ENCODE assay signal across 7 cellular contexts in the genomic region with DNA sequence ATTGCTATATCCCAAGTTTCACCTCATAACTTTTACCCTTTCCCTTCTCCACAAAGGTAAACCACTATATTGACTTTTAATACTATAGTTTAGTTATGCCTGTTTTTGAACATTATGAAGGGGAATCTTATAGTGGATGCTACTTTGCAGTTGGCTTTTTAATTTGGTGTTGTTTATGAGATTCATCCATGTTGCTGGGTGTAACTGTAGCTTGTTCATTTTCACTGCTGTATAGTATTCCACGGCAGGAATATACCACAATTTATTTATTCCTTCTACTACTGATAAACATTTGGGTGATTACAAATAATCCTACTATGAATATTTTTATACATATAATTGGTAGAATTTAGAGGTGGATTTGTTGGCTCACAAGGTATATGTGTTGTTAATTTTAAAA.
"Had no signal": no experiment of that assay in that cellular context is flagged by ENCODE, and none has a peak within 500 bp of the region (broad histone marks: within the 10 kb centered on the region; RNA-seq: fewer than 3 reads in every experiment).

No MANE protein-coding gene starts in this region.

- H3K4me2 ChIP-seq: KMS-11 had no signal

- ATAC-seq: HepG2 had no signal

- DNase-seq: IMR-90, KBM-7, KG1 had no signal

- H3K9ac ChIP-seq: KMS-11 had no signal

- FAIRE-seq: HepG2, HTR-8/SVneo had no signal

- H3K27ac ChIP-seq: HL-60, KMS-11 had no signal
